ENCODE assay signal across 15 cellular contexts in genomic region chr7:77442631-77443420, GRCh38. TPM values are rescaled to one million over a fixed set of nuclear protein-coding genes. Genes with fewer than 3 reads are reported as not detected.
DNase-seq lines count a peak whose midpoint lies in the region; ATAC-seq and TF ChIP-seq lines count a peak whose summit lies in the region.
"Had no signal": no experiment of that assay in that cellular context is flagged by ENCODE, and none has a peak within 500 bp of the region (broad histone marks: within the 10 kb centered on the region; RNA-seq: fewer than 3 reads in every experiment).

No MANE protein-coding gene starts in this region.

- no peaks in the 10 kb centered on the region for H3K36me3 Mint-ChIP-seq in natural killer cell treated with Interleukin-12 subunit alpha and Interleukin-12 subunit beta and Interleukin-15 and Interleukin-18, amount 100 ng/mL, for 72 hours
- H3K36me3 Mint-ChIP-seq: CD4-positive, alpha-beta memory T cell had no signal

- no CpG with 5 or more reads among the region's 5 CpGs for WGBS in trophoblast cell (ENCODE audit: extremely low coverage, insufficient coverage, insufficient read length)
- WGBS in heart left ventricle, 4 donors = 89 to 94% (median 92%) methylated on average over 5 of the region's 5 CpGs

- peaks cover 4% of the 10 kb centered on the region for H3F3A ChIP-seq in PC-3 (ENCODE audit: low read length, unreplicated experiment)

- H3K9me3 Mint-ChIP-seq in natural killer cell treated with Interleukin-12 subunit alpha and Interleukin-12 subunit beta and Interleukin-15 and Interleukin-18, amount 100 ng/mL, for 72 hours = no peaks in the 10 kb centered on the region
- H3K9me3 Mint-ChIP-seq: activated T-cell treated with anti-CD3 and anti-CD28 coated beads, Interleukin-2, amount 50 U/mL, for 72 hours; CD4-positive, alpha-beta memory T cell had no signal

- H3K79me2 ChIP-seq in PC-3 (ENCODE audit: low read length) (no peaks in the 10 kb centered on the region), trophoblast cell (ENCODE audit: control insufficient read depth, insufficient read depth, low read length, poor library complexity) (no peaks in the 10 kb centered on the region)

- H3K27me3 ChIP-seq in PC-3 (ENCODE audit: low read length) (no peaks in the 10 kb centered on the region), trophoblast cell (ENCODE audit: insufficient read depth, low read length) (no peaks in the 10 kb centered on the region), heart left ventricle (no peaks in the 10 kb centered on the region)
- H3K27me3 ChIP-seq: ascending aorta, heart right ventricle, left lung had no signal

- intact Hi-C loops in PC-3 (cut with micrococcal nuclease) = loop anchor here (1.0 kb wide), 2 partner anchors 12 to 93 kb away; no protein-coding TSS in a partner anchor
- intact Hi-C loops in heart left ventricle (cut with DNase I) = loop anchor here in 3 of 10 donors (5.0 to 10.0 kb wide), 3 partner anchors 202 to 312 kb away; no protein-coding TSS in a partner anchor

- H3K4me3 ChIP-seq in PC-3 (ENCODE audit: low read length) (0 out of 2 replicates have a peak overlapping the region, but pooled peaks have one; percentile 15), choroid plexus epithelial cell (ENCODE audit: low read depth, low read length) (no peak overlapping the region), trophoblast cell (ENCODE audit: low read depth, low read length) (no peak overlapping the region), heart left ventricle (no peak overlapping the region)
- H3K4me3 ChIP-seq: ascending aorta, heart right ventricle, left lung had no signal

- H2BK12ac ChIP-seq in trophoblast cell (ENCODE audit: low read length) = no peak overlapping the region

- no peak overlapping the region for H2BK5ac ChIP-seq in trophoblast cell (ENCODE audit: low read depth, low read length, poor library complexity)

- H3K23ac ChIP-seq in trophoblast cell (ENCODE audit: low read length) = no peak overlapping the region

- H3K4me1 ChIP-seq in PC-3 (ENCODE audit: insufficient read depth, low read length) (peaks cover 42% of the 10 kb centered on the region), trophoblast cell (ENCODE audit: control insufficient read depth in 1 of 2, insufficient read depth in 2 of 2, low read length in 2 of 2) (no peaks in the 10 kb centered on the region), heart left ventricle (peaks cover 0 to 15% (median 0%) of the 10 kb centered on the region in 12 donors)
- H3K4me1 ChIP-seq: ascending aorta had no signal

- H3K27ac Mint-ChIP-seq in natural killer cell treated with Interleukin-12 subunit alpha and Interleukin-12 subunit beta and Interleukin-15 and Interleukin-18, amount 100 ng/mL, for 72 hours = peak overlapping the region; percentile 15 to 53
- H3K27ac Mint-ChIP-seq: activated T-cell treated with anti-CD3 and anti-CD28 coated beads, Interleukin-2, amount 50 U/mL, for 72 hours; CD4-positive, alpha-beta memory T cell had no signal

- H3K27ac ChIP-seq in PC-3 (ENCODE audit: low read length) (peak overlapping the region; percentile 76), trophoblast cell (ENCODE audit: low read depth, low read length) (no peak overlapping the region), heart left ventricle (no peak overlapping the region)
- H3K27ac ChIP-seq: ascending aorta had no signal

- no peak for TF ChIP-seq POLR2A in heart left ventricle (IDR thresholded peaks at IDR 0.05)

- ATAC-seq in PC-3 = peak; percentile 71
- peak in 1 of 2 donors; percentile 33 for ATAC-seq in natural killer cell treated with Interleukin-12 subunit alpha and Interleukin-12 subunit beta and Interleukin-15 and Interleukin-18, amount 100 ng/mL, for 72 hours
- no peak for ATAC-seq in GM21737 (IDR thresholded peaks at IDR 0.05; ENCODE audit: unreplicated experiment)
- no peak for ATAC-seq in heart left ventricle
- ATAC-seq: activated T-cell treated with anti-CD3 and anti-CD28 coated beads, Interleukin-2, amount 50 U/mL, for 72 hours; heart right ventricle; left lung had no signal

- H2AFZ ChIP-seq in PC-3 (ENCODE audit: low read length) = no peak overlapping the region
- no peak overlapping the region for H2AFZ ChIP-seq in trophoblast cell (ENCODE audit: insufficient read depth, low read length, poor library complexity)

- H3K4me1 Mint-ChIP-seq in natural killer cell treated with Interleukin-12 subunit alpha and Interleukin-12 subunit beta and Interleukin-15 and Interleukin-18, amount 100 ng/mL, for 72 hours (ENCODE audit: low read depth in 2 of 2) = peaks cover 8 to 22% of the 10 kb centered on the region in 2 donors

- no peak overlapping the region for H3K14ac ChIP-seq in trophoblast cell (ENCODE audit: low read length)

- POLR2A ChIA-PET in PC-3 (lab: Charles Lee; ENCODE audit: unreplicated experiment) = interaction anchor here (0.8 to 1.0 kb wide), 2 partner anchors 13 to 17 kb away, joined by 3 to 27 read pairs; no protein-coding TSS in a partner anchor

- H3K4me3 Mint-ChIP-seq in natural killer cell treated with Interleukin-12 subunit alpha and Interleukin-12 subunit beta and Interleukin-15 and Interleukin-18, amount 100 ng/mL, for 72 hours = no peak overlapping the region
- H3K4me3 Mint-ChIP-seq: activated T-cell treated with anti-CD3 and anti-CD28 coated beads, Interleukin-2, amount 50 U/mL, for 72 hours; CD4-positive, alpha-beta memory T cell had no signal

- H4K91ac ChIP-seq in trophoblast cell (ENCODE audit: low read depth, low read length) = no peak overlapping the region

- TF ChIP-seq CTCF in PC-3 (conservative IDR thresholded peaks at IDR 0.05; ENCODE audit: low read depth, low read length) (no peak), choroid plexus epithelial cell (conservative IDR thresholded peaks at IDR 0.05; ENCODE audit: low read depth, low read length) (no peak), heart left ventricle (IDR thresholded peaks at IDR 0.05) (no peak)

- DNase-seq in ELR (ENCODE audit: low read depth) (peak; percentile 88), PC-3 (peak; percentile 86), choroid plexus epithelial cell (ENCODE audit: low read depth) (peak; percentile 51), trophoblast cell (no peak), heart left ventricle (no peak), NCI-H1436 treated with DMSO at 0.1 percent for 48 hours (lab: John Stamatoyannopoulos, UW) (no peak)
- no peak for DNase-seq in natural killer cell treated with Interleukin-12 subunit alpha and Interleukin-12 subunit beta and Interleukin-15 and Interleukin-18, amount 100 ng/mL, for 72 hours (ENCODE audit: low spot score)
- DNase-seq: activated T-cell treated with anti-CD3 and anti-CD28 coated beads, Interleukin-2, amount 50 U/mL, for 72 hours; CD4-positive, alpha-beta memory T cell; effector CD4-positive, alpha-beta T cell; heart right ventricle; left lung; small intestine had no signal

- no peak overlapping the region for H3K4ac ChIP-seq in trophoblast cell (ENCODE audit: low read depth, low read length)

- no peak overlapping the region for H2AK5ac ChIP-seq in trophoblast cell (ENCODE audit: low read length)

- no peaks in the 10 kb centered on the region for H4K20me1 ChIP-seq in PC-3 (ENCODE audit: low read length)

- CTCF ChIA-PET in PC-3 (lab: Charles Lee) = no interaction called here

- H2BK120ac ChIP-seq in trophoblast cell (ENCODE audit: insufficient read depth, low read length, poor library complexity) = no peak overlapping the region

- peak overlapping the region; percentile 49 for H3K4me2 ChIP-seq in PC-3 (ENCODE audit: low read length)
- H3K4me2 ChIP-seq in trophoblast cell (ENCODE audit: low read length) = no peak overlapping the region

- H4K12ac ChIP-seq in trophoblast cell (ENCODE audit: low read depth, low read length) = no peak overlapping the region

- no peak overlapping the region for H3K9ac ChIP-seq in PC-3 (ENCODE audit: low read length)
- no peak overlapping the region for H3K9ac ChIP-seq in trophoblast cell (ENCODE audit: low read length)

- no peaks in the 10 kb centered on the region for H3K27me3 Mint-ChIP-seq in natural killer cell treated with Interleukin-12 subunit alpha and Interleukin-12 subunit beta and Interleukin-15 and Interleukin-18, amount 100 ng/mL, for 72 hours

- H3K79me1 ChIP-seq in trophoblast cell (ENCODE audit: low read length) = no peaks in the 10 kb centered on the region

- H3K9me3 ChIP-seq in PC-3 (ENCODE audit: low read length) = no peaks in the 10 kb centered on the region
- H3K9me3 ChIP-seq in trophoblast cell (ENCODE audit: insufficient read depth, low read depth, low read length) = no peaks in the 10 kb centered on the region
- no peaks in the 10 kb centered on the region for H3K9me3 ChIP-seq in heart left ventricle
- H3K9me3 ChIP-seq: ascending aorta, heart right ventricle, left lung had no signal

- no TSS peak for BruUV-seq in PC-3 (replicated peaks; lab: Mats Ljungman, UMichigan)

- no peak overlapping the region for H4K8ac ChIP-seq in trophoblast cell (ENCODE audit: low read depth, low read length)

- no peaks in the 10 kb centered on the region for H3K36me3 ChIP-seq in PC-3 (ENCODE audit: low read depth, low read length)
- H3K36me3 ChIP-seq in trophoblast cell (ENCODE audit: control insufficient read depth in 1 of 2, insufficient read depth in 2 of 2, low read length in 2 of 2) = no peaks in the 10 kb centered on the region
- no peaks in the 10 kb centered on the region for H3K36me3 ChIP-seq in heart left ventricle
- H3K36me3 ChIP-seq: ascending aorta, heart right ventricle, left lung had no signal

- no peaks in the 10 kb centered on the region for H3K9me2 ChIP-seq in PC-3 (replicated peaks; ENCODE audit: low read length)

- no peak overlapping the region for H3K18ac ChIP-seq in trophoblast cell (ENCODE audit: low read length)

RNA-seq across cellular contexts. Expression of gene GSAP, which starts 26.7 kb away (rescaled TPM):
- total RNA-seq in PC-3 (2014; rRNA removed) = 2.5 and 6.5 TPM in 2 replicates
- 10 to 100 TPM; 15.9 to 18.0 TPM for total RNA-seq in natural killer cell treated with Interleukin-12 subunit alpha and Interleukin-12 subunit beta and Interleukin-15 and Interleukin-18, amount 100 ng/mL, for 72 hours
- polyA plus RNA-seq in trophoblast cell (2013) = 0.12 and 0.21 TPM in 2 replicates
- 10 to 100 TPM in 2 of 9 donors, 1 to 10 TPM in 7; 4.9 to 24.9 (median 6.5) TPM for total RNA-seq in heart left ventricle
- polyA plus RNA-seq in heart left ventricle = 1 to 10 TPM; 1.7 to 7.0 TPM

Comparison
In these comparisons a context has a peak if more than half of its experiments do, and no peak if none do; other contexts are left out.
1. DNase-seq: peak in ELR (single experiment), PC-3 (single experiment) and choroid plexus epithelial cell (single experiment); none in natural killer cell treated with Interleukin-12 subunit alpha and Interleukin-12 subunit beta and Interleukin-15 and Interleukin-18, amount 100 ng/mL, for 72 hours (single experiment), trophoblast cell (0 of 2), heart left ventricle (0 of 5) and NCI-H1436 treated with DMSO at 0.1 percent for 48 hours (single experiment).